In the genomic region with DNA sequence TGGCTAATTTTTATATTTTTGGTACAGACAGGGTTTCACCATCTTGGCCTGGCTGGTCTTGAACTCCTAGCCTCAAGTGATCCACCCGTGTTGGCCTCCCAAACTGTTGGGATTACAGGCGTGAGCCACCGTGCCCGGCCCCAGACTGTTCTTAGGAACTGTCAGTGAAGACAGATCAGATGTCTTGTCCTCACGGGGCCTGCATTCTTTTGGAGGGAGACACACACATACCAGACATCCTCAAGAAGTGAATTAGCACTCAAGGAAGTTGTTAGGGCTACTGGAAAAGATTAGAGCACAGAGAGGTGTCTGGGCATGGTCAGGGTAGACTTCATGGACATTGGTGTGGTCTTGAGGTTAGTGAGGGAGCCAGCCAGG, we compare ENCODE assay signal across 13 cellular contexts. TPM values are rescaled to one million over a fixed set of nuclear protein-coding genes. Genes with fewer than 3 reads are reported as not detected.
A peak's percentile ranks its signal among the peaks of the same experiment; 100 is the strongest.
DNase-seq lines count a peak whose midpoint lies in the region; ATAC-seq and TF ChIP-seq lines count a peak whose summit lies in the region.
"Had no signal": no experiment of that assay in that cellular context is flagged by ENCODE, and none has a peak within 500 bp of the region (broad histone marks: within the 10 kb centered on the region; RNA-seq: fewer than 3 reads in every experiment).

No MANE protein-coding gene starts in this region.

- POLR2A ChIA-PET in SK-N-SH (lab: Yijun Ruan, JAX), result no interaction called here

- CTCF ChIA-PET in SK-N-SH (lab: Yijun Ruan, JAX), result interaction anchor here (0.6 to 3.7 kb wide), 3 partner anchors 10 to 368 kb away, joined by 3 to 18 read pairs (median 5); partner anchors contain the start of gene LPIN3

- H3K27ac Mint-ChIP-seq in immature natural killer cell, result no peak overlapping the region

- H3K79me2 ChIP-seq in SK-N-SH (ENCODE audit: insufficient read depth), result no peaks in the 10 kb centered on the region

- H3K36me3 ChIP-seq in SK-N-SH (replicated peaks in 1 of 2; ENCODE audit: control insufficient read depth in 1 of 2, insufficient read depth in 2 of 2, low read length in 1 of 2) (no peaks in the 10 kb centered on the region), thoracic aorta (no peaks in the 10 kb centered on the region)

- H3K36me3 Mint-ChIP-seq in immature natural killer cell, result no peaks in the 10 kb centered on the region
- H3K36me3 Mint-ChIP-seq: naive B cell had no signal

- H3K9me3 ChIP-seq in SK-N-SH, result no peaks in the 10 kb centered on the region
- no peaks in the 10 kb centered on the region for H3K9me3 ChIP-seq in thoracic aorta
- H3K9me3 ChIP-seq: Caco-2 had no signal

- no peak; the same call in 2 of the 3 replicates for ATAC-seq in SK-N-SH treated with all-trans-retinoic acid at 6 μM for 48 hours
- ATAC-seq in thoracic aorta (ENCODE audit: insufficient number of reproducible peaks, low FRiP score, low read depth), result no peak
- no peak for ATAC-seq in HG03095 (IDR thresholded peaks at IDR 0.05; ENCODE audit: unreplicated experiment)

- H3K9ac ChIP-seq in SK-N-SH, result no peak overlapping the region

- H3K4me2 ChIP-seq in SK-N-SH, result peak overlapping the region; percentile 72

- H3K4me1 ChIP-seq in SK-N-SH (ENCODE audit: control insufficient read depth in 1 of 2, insufficient read depth in 2 of 2, low read depth in 1 of 2, low read length in 1 of 2) (peaks cover 0 to 14% of the 10 kb centered on the region in 2 experiments; a peak in 2 of 4 replicates), thoracic aorta (ENCODE audit: control insufficient read depth in 1 of 2, low read depth in 2 of 2) (peaks cover 5 to 16% of the 10 kb centered on the region in 2 donors)

- no peak for TF ChIP-seq RAD21 in SK-N-SH (IDR thresholded peaks at IDR 0.05; ENCODE audit: low read length)

- H3K4me3 ChIP-seq in SK-N-SH (ENCODE audit: low read depth in 2 of 2, low read length in 1 of 2), result no peak overlapping the region
- no peak overlapping the region for H3K4me3 ChIP-seq in thoracic aorta

- H3K27ac ChIP-seq in SK-N-SH (ENCODE audit: low read depth in 2 of 2, low read length in 1 of 2) (peak overlapping the region in 1 of 2 experiments; percentile 93; a peak in 2 of 4 replicates), thoracic aorta (peak overlapping the region; percentile 82 to 91)
- H3K27ac ChIP-seq: 22Rv1 had no signal

- H4K20me1 ChIP-seq in SK-N-SH (ENCODE audit: insufficient read depth), result no peaks in the 10 kb centered on the region

- no peak for TF ChIP-seq EP300 in SK-N-SH (IDR thresholded peaks at IDR 0.05; ENCODE audit: borderline replicate concordance in 1 of 2, low read depth in 1 of 2, low read length in 1 of 2)

- WGBS in SK-N-SH (ENCODE audit: low lambda C conversion rate), result 86% methylated on average over 5 of the region's 5 CpGs

- DNase-seq in SK-N-SH (no peak), amniotic epithelial cell (ENCODE audit: low read depth) (peak; percentile 74), kidney tubule cell (ENCODE audit: low spot score) (peak; percentile 76), thoracic aorta (ENCODE audit: low spot score) (no peak), immature natural killer cell (no peak), NCI-H1048 (lab: John Stamatoyannopoulos, UW) (no peak)
- DNase-seq: activated naive CD4-positive, alpha-beta T cell treated with anti-CD3 and anti-CD28 coated beads, Interleukin-2, amount 50 U/mL, for 16 hours; NCI-H69 had no signal

- H3K9me3 Mint-ChIP-seq in immature natural killer cell, result no peaks in the 10 kb centered on the region
- H3K9me3 Mint-ChIP-seq: naive B cell had no signal

- H3K4me1 Mint-ChIP-seq in immature natural killer cell, result peaks cover 17% of the 10 kb centered on the region in 2 donors

- no peaks in the 10 kb centered on the region for H3K9me2 ChIP-seq in SK-N-SH

- H3K4me3 Mint-ChIP-seq in immature natural killer cell, result no peak overlapping the region

- no peak for TF ChIP-seq CTCF in SK-N-SH (IDR thresholded peaks at IDR 0.05)
- no peak for TF ChIP-seq CTCF in thoracic aorta (IDR thresholded peaks at IDR 0.05)

- H3K27me3 Mint-ChIP-seq in immature natural killer cell (ENCODE audit: low read depth in 3 of 3), result peaks cover under 1 to 2% (median 1%) of the 10 kb centered on the region in 3 donors

- H2AFZ ChIP-seq in SK-N-SH (ENCODE audit: low read depth), result peak overlapping the region; percentile 91

- H3K27me3 ChIP-seq in SK-N-SH (ENCODE audit: insufficient read depth), result no peaks in the 10 kb centered on the region
- H3K27me3 ChIP-seq in thoracic aorta (replicated peaks; ENCODE audit: insufficient read depth), result no peaks in the 10 kb centered on the region

- peaks cover 13% of the 10 kb centered on the region for H3F3A ChIP-seq in SK-N-SH (replicated peaks; ENCODE audit: insufficient read depth)

TF ChIP-seq in SK-N-SH, 30 proteins besides CTCF, POLR2A, EP300 and RAD21 (continues in another document):
- TF ChIP-seq, protein P1, sequence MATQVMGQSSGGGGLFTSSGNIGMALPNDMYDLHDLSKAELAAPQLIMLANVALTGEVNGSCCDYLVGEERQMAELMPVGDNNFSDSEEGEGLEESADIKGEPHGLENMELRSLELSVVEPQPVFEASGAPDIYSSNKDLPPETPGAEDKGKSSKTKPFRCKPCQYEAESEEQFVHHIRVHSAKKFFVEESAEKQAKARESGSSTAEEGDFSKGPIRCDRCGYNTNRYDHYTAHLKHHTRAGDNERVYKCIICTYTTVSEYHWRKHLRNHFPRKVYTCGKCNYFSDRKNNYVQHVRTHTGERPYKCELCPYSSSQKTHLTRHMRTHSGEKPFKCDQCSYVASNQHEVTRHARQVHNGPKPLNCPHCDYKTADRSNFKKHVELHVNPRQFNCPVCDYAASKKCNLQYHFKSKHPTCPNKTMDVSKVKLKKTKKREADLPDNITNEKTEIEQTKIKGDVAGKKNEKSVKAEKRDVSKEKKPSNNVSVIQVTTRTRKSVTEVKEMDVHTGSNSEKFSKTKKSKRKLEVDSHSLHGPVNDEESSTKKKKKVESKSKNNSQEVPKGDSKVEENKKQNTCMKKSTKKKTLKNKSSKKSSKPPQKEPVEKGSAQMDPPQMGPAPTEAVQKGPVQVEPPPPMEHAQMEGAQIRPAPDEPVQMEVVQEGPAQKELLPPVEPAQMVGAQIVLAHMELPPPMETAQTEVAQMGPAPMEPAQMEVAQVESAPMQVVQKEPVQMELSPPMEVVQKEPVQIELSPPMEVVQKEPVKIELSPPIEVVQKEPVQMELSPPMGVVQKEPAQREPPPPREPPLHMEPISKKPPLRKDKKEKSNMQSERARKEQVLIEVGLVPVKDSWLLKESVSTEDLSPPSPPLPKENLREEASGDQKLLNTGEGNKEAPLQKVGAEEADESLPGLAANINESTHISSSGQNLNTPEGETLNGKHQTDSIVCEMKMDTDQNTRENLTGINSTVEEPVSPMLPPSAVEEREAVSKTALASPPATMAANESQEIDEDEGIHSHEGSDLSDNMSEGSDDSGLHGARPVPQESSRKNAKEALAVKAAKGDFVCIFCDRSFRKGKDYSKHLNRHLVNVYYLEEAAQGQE (IDR thresholded peaks at IDR 0.05; ENCODE audit: low read depth, low read length), result no peak
- TF ChIP-seq YY1 (IDR thresholded peaks at IDR 0.05; ENCODE audit: low read depth) (no peak), SIN3A (IDR thresholded peaks at IDR 0.05; ENCODE audit: borderline replicate concordance, low read depth, low read length) (no peak), FOXM1 (IDR thresholded peaks at IDR 0.05; ENCODE audit: low read depth) (no peak), ELF1 (IDR thresholded peaks at IDR 0.05) (no peak)

TF ChIP-seq in SK-N-SH treated with all-trans-retinoic acid at 6 μM for 48 hours, 23 proteins besides CTCF, POLR2A, EP300 and RAD21 (continues in another document):
- TF ChIP-seq GLIS3 (CRISPR knock-in tag; IDR thresholded peaks at IDR 0.05) (no peak), SNAI2 (CRISPR knock-in tag; IDR thresholded peaks at IDR 0.05) (no peak), ZNF70 (CRISPR knock-in tag; IDR thresholded peaks at IDR 0.05) (no peak), ZFP30 (CRISPR knock-in tag; IDR thresholded peaks at IDR 0.05) (no peak), TOX (CRISPR knock-in tag; IDR thresholded peaks at IDR 0.05; ENCODE audit: borderline replicate concordance) (no peak), ZC3H10 (CRISPR knock-in tag; IDR thresholded peaks at IDR 0.05) (no peak)
- TF ChIP-seq, protein P2, sequence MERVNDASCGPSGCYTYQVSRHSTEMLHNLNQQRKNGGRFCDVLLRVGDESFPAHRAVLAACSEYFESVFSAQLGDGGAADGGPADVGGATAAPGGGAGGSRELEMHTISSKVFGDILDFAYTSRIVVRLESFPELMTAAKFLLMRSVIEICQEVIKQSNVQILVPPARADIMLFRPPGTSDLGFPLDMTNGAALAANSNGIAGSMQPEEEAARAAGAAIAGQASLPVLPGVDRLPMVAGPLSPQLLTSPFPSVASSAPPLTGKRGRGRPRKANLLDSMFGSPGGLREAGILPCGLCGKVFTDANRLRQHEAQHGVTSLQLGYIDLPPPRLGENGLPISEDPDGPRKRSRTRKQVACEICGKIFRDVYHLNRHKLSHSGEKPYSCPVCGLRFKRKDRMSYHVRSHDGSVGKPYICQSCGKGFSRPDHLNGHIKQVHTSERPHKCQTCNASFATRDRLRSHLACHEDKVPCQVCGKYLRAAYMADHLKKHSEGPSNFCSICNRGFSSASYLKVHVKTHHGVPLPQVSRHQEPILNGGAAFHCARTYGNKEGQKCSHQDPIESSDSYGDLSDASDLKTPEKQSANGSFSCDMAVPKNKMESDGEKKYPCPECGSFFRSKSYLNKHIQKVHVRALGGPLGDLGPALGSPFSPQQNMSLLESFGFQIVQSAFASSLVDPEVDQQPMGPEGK (CRISPR knock-in tag; IDR thresholded peaks at IDR 0.05; ENCODE audit: borderline replicate concordance), result no peak

RNA-seq across cellular contexts. Expression of gene LPIN3, which starts 10.3 kb away (rescaled TPM):
- polyA plus RNA-seq in SK-N-SH (2012; rRNA removed) (0.21 and 0.34 TPM in 2 replicates), immature natural killer cell (under 1 TPM in 1 of 3 donors, not detected in 2; 0.04 TPM)
- 0.05 and 0.09 TPM in 2 replicates for polyA plus RNA-seq in SK-N-SH (2012; cell fraction: cytosol; rRNA removed)
- polyA plus RNA-seq in SK-N-SH (2012; cell fraction: nucleus; rRNA removed), result 1.8 and 1.9 TPM in 2 replicates
- 10 to 100 TPM; 28.7 to 29.6 TPM for total RNA-seq in thoracic aorta

RNA-seq across cellular contexts. Expression of gene ZHX3, which starts 12.8 kb away (rescaled TPM):
- polyA plus RNA-seq in SK-N-SH (2012; rRNA removed) (6.0 and 6.9 TPM in 2 replicates), immature natural killer cell (1 to 10 TPM; 2.1 to 3.9 (median 3.3) TPM)
- 5.7 and 6.2 TPM in 2 replicates for polyA plus RNA-seq in SK-N-SH (2012; cell fraction: cytosol; rRNA removed)
- 9.9 and 11.4 TPM in 2 replicates for polyA plus RNA-seq in SK-N-SH (2012; cell fraction: nucleus; rRNA removed)
- 10 to 100 TPM; 60.8 to 74.9 TPM for total RNA-seq in thoracic aorta

RNA-seq across cellular contexts. Expression of gene EMILIN3, which starts 36.3 kb away (rescaled TPM):
- polyA plus RNA-seq in SK-N-SH (2012; rRNA removed), result 0.02 and 0.08 TPM in 2 replicates
- polyA plus RNA-seq in SK-N-SH (2012; cell fraction: cytosol; rRNA removed), result 0.04 and 0.09 TPM in 2 replicates
- 0.02 TPM in 2 replicates for polyA plus RNA-seq in SK-N-SH (2012; cell fraction: nucleus; rRNA removed)
- under 1 TPM; 0.14 to 0.27 TPM for total RNA-seq in thoracic aorta
- not detected for polyA plus RNA-seq in immature natural killer cell

Comparison
In these comparisons a context has a peak if more than half of its experiments do, and no peak if none do; other contexts are left out.
1. DNase-seq: peak in amniotic epithelial cell (single experiment) and kidney tubule cell (single experiment); none in SK-N-SH (single experiment), thoracic aorta (single experiment), immature natural killer cell (0 of 3) and NCI-H1048 (single experiment).